Comparison of ENCODE assay signal across 10 cellular contexts in genomic region chr6:168851460-168852103, GRCh38.
DNase-seq lines count a peak whose midpoint lies in the region; ATAC-seq and TF ChIP-seq lines count a peak whose summit lies in the region.
"Had no signal": no experiment of that assay in that cellular context is flagged by ENCODE, and none has a peak within 500 bp of the region (broad histone marks: within the 10 kb centered on the region; RNA-seq: fewer than 3 reads in every experiment).

No MANE protein-coding gene starts in this region.

- no peaks in the 10 kb centered on the region for H3K9me3 Mint-ChIP-seq in MCF 10A (ENCODE audit: unreplicated experiment)
- H3K9me3 Mint-ChIP-seq: activated B cell treated with CpG ODN at 0.5 μM for 24 hours had no signal

- no peak overlapping the region for H3K4me2 ChIP-seq in mammary epithelial cell (ENCODE audit: insufficient read depth, low read depth, low read length)

- POLR2A ChIA-PET in MCF 10A (lab: Yijun Ruan, JAX): no interaction called here

- H4K20me1 ChIP-seq in mammary epithelial cell (ENCODE audit: insufficient read depth, low read length): no peaks in the 10 kb centered on the region

- BruUV-seq in MCF 10A (replicated peaks; lab: Mats Ljungman, UMichigan): no TSS peak
- no TSS peak for BruUV-seq in mammary epithelial cell (replicated peaks; lab: Mats Ljungman, UMichigan)

- H3K27ac Mint-ChIP-seq in MCF 10A (ENCODE audit: low read depth, unreplicated experiment): peak overlapping the region; percentile 49
- H3K27ac Mint-ChIP-seq: activated B cell treated with CpG ODN at 0.5 μM for 24 hours; dendritic cell treated with granulocyte-macrophage colony-stimulating factor and Interleukin-4, amounts not matched to agents 40 ng/mL and 50 ng/mL, for 4 days had no signal

- H3K9ac ChIP-seq in mammary epithelial cell (ENCODE audit: insufficient read depth, low read length): no peak overlapping the region

- intact Hi-C loops in MCF 10A (cut with micrococcal nuclease): no loop called here
- intact Hi-C loops in mammary epithelial cell (cut with micrococcal nuclease): no loop called here
- intact Hi-C loops in uterus (cut with DNase I; ENCODE audit: low total_unique reads): no loop called here
- intact Hi-C loops in left lung (cut with DNase I): no loop called here

- H3K4me3 ChIP-seq in mammary epithelial cell (replicated peaks in 1 of 3; ENCODE audit: insufficient read depth in 1 of 3, low read depth in 2 of 3, low read length in 3 of 3) (no peak overlapping the region), WI38 (ENCODE audit: low read depth, low read length) (peak overlapping the region; percentile 53), uterus (peak overlapping the region; percentile 6 to 12), left lung (no peak overlapping the region)

- ATAC-seq in left lobe of liver (peak; percentile 79), left lung (no peak)

- in situ Hi-C loops in mammary epithelial cell (cut with MboI; ENCODE audit: low sequenced_read_pairs in 2 of 2): no loop called here

- dilution Hi-C loops in mammary epithelial cell (cut with HindIII; ENCODE audit: low sequenced_read_pairs): no loop called here

- H3K27ac ChIP-seq in mammary epithelial cell (ENCODE audit: insufficient read depth, low read depth, low read length): no peak overlapping the region
- peak overlapping the region; percentile 56 to 60 for H3K27ac ChIP-seq in uterus
- H3K27ac ChIP-seq in left lung: no peak overlapping the region

- 51% methylated on average over 3 of the region's 9 CpGs for WGBS in mammary epithelial cell (ENCODE audit: low coverage, missing lambda C conversion rate)

- H2AFZ ChIP-seq in mammary epithelial cell (ENCODE audit: low read depth, low read length): no peak overlapping the region

- peaks cover 9% of the 10 kb centered on the region for H3K9me3 ChIP-seq in mammary epithelial cell (replicated peaks; ENCODE audit: insufficient read depth, low read length)
- H3K9me3 ChIP-seq in uterus: no peaks in the 10 kb centered on the region
- peaks cover 0 to 4% of the 10 kb centered on the region in 2 donors for H3K9me3 ChIP-seq in left lung

- H3K27me3 ChIP-seq in mammary epithelial cell (ENCODE audit: insufficient read depth, low read length): no peaks in the 10 kb centered on the region
- H3K27me3 ChIP-seq in uterus: no peaks in the 10 kb centered on the region
- H3K27me3 ChIP-seq in left lung: no peaks in the 10 kb centered on the region

- H3K36me3 Mint-ChIP-seq in MCF 10A (ENCODE audit: insufficient read depth, unreplicated experiment): no peaks in the 10 kb centered on the region

- H3K36me3 ChIP-seq in mammary epithelial cell (ENCODE audit: insufficient read depth, low read length) (no peaks in the 10 kb centered on the region), uterus (no peaks in the 10 kb centered on the region), left lung (no peaks in the 10 kb centered on the region)

- H3K4me1 ChIP-seq in mammary epithelial cell (ENCODE audit: insufficient read depth, low read length): no peaks in the 10 kb centered on the region
- no peaks in the 10 kb centered on the region for H3K4me1 ChIP-seq in uterus
- no peaks in the 10 kb centered on the region for H3K4me1 ChIP-seq in left lung

- no peaks in the 10 kb centered on the region for H3K79me2 ChIP-seq in mammary epithelial cell (ENCODE audit: insufficient read depth, low read length)

- H3K4me1 Mint-ChIP-seq in MCF 10A (ENCODE audit: insufficient read depth, unreplicated experiment): peaks cover 5% of the 10 kb centered on the region

- no peak for TF ChIP-seq POLR2A in uterus (IDR thresholded peaks at IDR 0.05)

- TF ChIP-seq CTCF in MCF 10A (IDR thresholded peaks at IDR 0.05; ENCODE audit: unreplicated experiment) (no peak), mammary epithelial cell (conservative IDR thresholded peaks at IDR 0.05 in 1 of 2, IDR thresholded peaks at IDR 0.05 in 1 of 2; ENCODE audit: extremely low read depth in 1 of 2, insufficient read depth in 1 of 2, low read depth in 1 of 2, low read length in 2 of 2) (no peak), WI38 (IDR thresholded peaks at IDR 0.05; ENCODE audit: low read depth, low read length) (no peak), uterus (IDR thresholded peaks at IDR 0.05) (no peak), left lung (IDR thresholded peaks at IDR 0.05) (no peak)

- DNase-seq in MCF 10A (ENCODE audit: unreplicated experiment) (peak; percentile 16), mammary epithelial cell (no peak), left lobe of liver (ENCODE audit: low spot score) (no peak), uterus (no peak), left lung (no peak), Kasumi-1 (lab: John Stamatoyannopoulos, UW) (no peak), DMS 273 treated with DMSO at 0.1 percent for 48 hours (lab: John Stamatoyannopoulos, UW) (no peak)
- DNase-seq: activated B cell treated with CpG ODN at 0.5 μM for 24 hours had no signal

- H3K4me3 Mint-ChIP-seq in MCF 10A (ENCODE audit: unreplicated experiment): peak overlapping the region; percentile 62
- H3K4me3 Mint-ChIP-seq: activated B cell treated with CpG ODN at 0.5 μM for 24 hours; dendritic cell treated with granulocyte-macrophage colony-stimulating factor and Interleukin-4, amounts not matched to agents 40 ng/mL and 50 ng/mL, for 4 days had no signal

- no peaks in the 10 kb centered on the region for H3K27me3 Mint-ChIP-seq in MCF 10A (ENCODE audit: insufficient read depth, unreplicated experiment)
- H3K27me3 Mint-ChIP-seq: activated B cell treated with CpG ODN at 0.5 μM for 24 hours; dendritic cell treated with granulocyte-macrophage colony-stimulating factor and Interleukin-4, amounts not matched to agents 40 ng/mL and 50 ng/mL, for 4 days had no signal

- CTCF ChIA-PET in MCF 10A (lab: Yijun Ruan, JAX) (interaction anchor here (1.7 kb wide), 1 partner anchor 481 kb away, joined by 4 read pairs; no protein-coding TSS in a partner anchor), mammary epithelial cell (lab: Charles Lee; ENCODE audit: low non-redundant PET) (no interaction called here)

Comparison
In these comparisons a context has a peak if more than half of its experiments do, and no peak if none do; other contexts are left out.
1. H3K27ac ChIP-seq: peak in uterus (2 of 2); none in mammary epithelial cell (single experiment) and left lung (0 of 2).
2. H3K4me3 ChIP-seq: peak in WI38 (single experiment) and uterus (2 of 2); none in mammary epithelial cell (0 of 3) and left lung (0 of 2).